ENCODE assay signal across 1 cellular context in genomic region chr4:185775792-185776555, GRCh38.
TF ChIP-seq lines count a peak whose summit lies in the region.

No MANE protein-coding gene starts in this region.

TF ChIP-seq in WTC11, 78 proteins besides CTCF, POLR2A, EP300 and RAD21 (continued from another document):
- TF ChIP-seq, protein P1, sequence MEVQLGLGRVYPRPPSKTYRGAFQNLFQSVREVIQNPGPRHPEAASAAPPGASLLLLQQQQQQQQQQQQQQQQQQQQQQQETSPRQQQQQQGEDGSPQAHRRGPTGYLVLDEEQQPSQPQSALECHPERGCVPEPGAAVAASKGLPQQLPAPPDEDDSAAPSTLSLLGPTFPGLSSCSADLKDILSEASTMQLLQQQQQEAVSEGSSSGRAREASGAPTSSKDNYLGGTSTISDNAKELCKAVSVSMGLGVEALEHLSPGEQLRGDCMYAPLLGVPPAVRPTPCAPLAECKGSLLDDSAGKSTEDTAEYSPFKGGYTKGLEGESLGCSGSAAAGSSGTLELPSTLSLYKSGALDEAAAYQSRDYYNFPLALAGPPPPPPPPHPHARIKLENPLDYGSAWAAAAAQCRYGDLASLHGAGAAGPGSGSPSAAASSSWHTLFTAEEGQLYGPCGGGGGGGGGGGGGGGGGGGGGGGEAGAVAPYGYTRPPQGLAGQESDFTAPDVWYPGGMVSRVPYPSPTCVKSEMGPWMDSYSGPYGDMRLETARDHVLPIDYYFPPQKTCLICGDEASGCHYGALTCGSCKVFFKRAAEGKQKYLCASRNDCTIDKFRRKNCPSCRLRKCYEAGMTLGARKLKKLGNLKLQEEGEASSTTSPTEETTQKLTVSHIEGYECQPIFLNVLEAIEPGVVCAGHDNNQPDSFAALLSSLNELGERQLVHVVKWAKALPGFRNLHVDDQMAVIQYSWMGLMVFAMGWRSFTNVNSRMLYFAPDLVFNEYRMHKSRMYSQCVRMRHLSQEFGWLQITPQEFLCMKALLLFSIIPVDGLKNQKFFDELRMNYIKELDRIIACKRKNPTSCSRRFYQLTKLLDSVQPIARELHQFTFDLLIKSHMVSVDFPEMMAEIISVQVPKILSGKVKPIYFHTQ (CRISPR knock-in tag; IDR thresholded peaks at IDR 0.05) = no peak
- no peak for TF ChIP-seq ZNF263 (CRISPR knock-in tag; IDR thresholded peaks at IDR 0.05; ENCODE audit: low read depth)
